ENCODE assay signal across 8 cellular contexts in genomic region chr7:73703985-73704639, GRCh38. TPM values are rescaled to one million over a fixed set of nuclear protein-coding genes. Genes with fewer than 3 reads are reported as not detected.
A peak's percentile ranks its signal among the peaks of the same experiment; 100 is the strongest.
DNase-seq lines count a peak whose midpoint lies in the region; ATAC-seq lines count a peak whose summit lies in the region.

No MANE protein-coding gene starts in this region.

- H3K9me3 ChIP-seq in Karpas-422 (ENCODE audit: low read length) = no peaks in the 10 kb centered on the region

- DNase-seq in Karpas-422 (peak; percentile 71), left cardiac atrium (peak; percentile 58)
- peak; percentile 46 for DNase-seq in activated T-cell treated with anti-CD3 and anti-CD28 coated beads, Interleukin-2, amount 50 U/mL, for 1 hour
- peak; percentile 42 for DNase-seq in stimulated activated CD4-positive, alpha-beta T cell treated with anti-CD3 and anti-CD28 coated beads, Interleukin-1b, Interleukin-23, amount 100 ng/mL, for 48 hours
- no peak for DNase-seq in activated CD8-positive, alpha-beta memory T cell treated with anti-CD3 and anti-CD28 coated beads for 24 hours

- intact Hi-C loops in left cardiac atrium (cut with DNase I) = no loop called here

- no peaks in the 10 kb centered on the region for H3K4me1 ChIP-seq in Karpas-422 (ENCODE audit: low read length)

- H3K4me2 ChIP-seq in Karpas-422 (ENCODE audit: low read depth, low read length, poor library complexity, severe bottlenecking) = no peak overlapping the region

- no peak overlapping the region for H3K27ac ChIP-seq in Karpas-422 (ENCODE audit: low read length)

- no peak overlapping the region for H3K9ac ChIP-seq in Karpas-422 (ENCODE audit: low read length)

- no peak overlapping the region for H2AFZ ChIP-seq in Karpas-422 (ENCODE audit: low read length)

- H3K79me2 ChIP-seq in Karpas-422 (ENCODE audit: low read length) = no peaks in the 10 kb centered on the region

- H3K4me3 ChIP-seq in Karpas-422 (ENCODE audit: low read length) = no peak overlapping the region

- ATAC-seq in left cardiac atrium (peak; percentile 71 to 74), GM21447 (IDR thresholded peaks at IDR 0.05; ENCODE audit: unreplicated experiment) (no peak), GM21717 (IDR thresholded peaks at IDR 0.05; ENCODE audit: unreplicated experiment) (no peak), GM18873 (IDR thresholded peaks at IDR 0.05; ENCODE audit: low FRiP score, unreplicated experiment) (no peak)

- H4K20me1 ChIP-seq in Karpas-422 (ENCODE audit: insufficient read depth, low read depth, low read length) = 0 out of 2 replicates have a peak, but pooled peaks cover 8% of the 10 kb centered on the region

- H3K27me3 ChIP-seq in Karpas-422 (ENCODE audit: low read length) = no peaks in the 10 kb centered on the region

- 0 out of 2 replicates have a peak, but pooled peaks cover 2% of the 10 kb centered on the region for H3K36me3 ChIP-seq in Karpas-422 (ENCODE audit: insufficient read depth, low read length)

- H3K9me2 ChIP-seq in Karpas-422 (replicated peaks; ENCODE audit: insufficient read depth, low read length) = no peaks in the 10 kb centered on the region

RNA-seq across cellular contexts. Expression of gene STX1A, which starts 15.4 kb away (rescaled TPM):
- 3.7 and 5.5 TPM in 2 replicates for total RNA-seq in Karpas-422 (2014; rRNA removed; shearing (Covaris generic); ENCODE audit: low replicate concordance)
- total RNA-seq in left cardiac atrium = 1 to 10 TPM; 2.0 to 2.6 TPM

RNA-seq across cellular contexts. Expression of gene BUD23, which starts 20.7 kb away (rescaled TPM):
- total RNA-seq in Karpas-422 (2014; rRNA removed; shearing (Covaris generic); ENCODE audit: low replicate concordance) = 41.9 and 85.9 TPM in 2 replicates
- 10 to 100 TPM; 70.3 to 72.5 TPM for total RNA-seq in left cardiac atrium

RNA-seq across cellular contexts. Expression of gene DNAJC30, which starts 20.9 kb away (rescaled TPM):
- 1.3 and 6.1 TPM in 2 replicates for total RNA-seq in Karpas-422 (2014; rRNA removed; shearing (Covaris generic); ENCODE audit: low replicate concordance)
- total RNA-seq in left cardiac atrium = 10 to 100 TPM; 13.6 to 14.3 TPM

RNA-seq across cellular contexts. Expression of gene ABHD11, which starts 34.5 kb away (rescaled TPM):
- total RNA-seq in Karpas-422 (2014; rRNA removed; shearing (Covaris generic); ENCODE audit: low replicate concordance) = 14.3 and 18.3 TPM in 2 replicates
- 10 to 100 TPM; 22.6 to 27.4 TPM for total RNA-seq in left cardiac atrium

RNA-seq across cellular contexts. Expression of gene VPS37D, which starts 36.5 kb away (rescaled TPM):
- not detected in 2 replicates for total RNA-seq in Karpas-422 (2014; rRNA removed; shearing (Covaris generic); ENCODE audit: low replicate concordance)
- 1 to 10 TPM; 1.4 to 2.5 TPM for total RNA-seq in left cardiac atrium

Comparison
In these comparisons a context has a peak if more than half of its experiments do, and no peak if none do; other contexts are left out.
1. ATAC-seq: peak in left cardiac atrium (2 of 2); none in GM21447 (single experiment), GM21717 (single experiment) and GM18873 (single experiment).